Comparison of ENCODE assay signal across 19 cellular contexts in genomic region chr12:68623984-68624383, GRCh38. TPM values are rescaled to one million over a fixed set of nuclear protein-coding genes. Genes with fewer than 3 reads are reported as not detected.
DNase-seq lines count a peak whose midpoint lies in the region; ATAC-seq and TF ChIP-seq lines count a peak whose summit lies in the region.
"Had no signal": no experiment of that assay in that cellular context is flagged by ENCODE, and none has a peak within 500 bp of the region (broad histone marks: within the 10 kb centered on the region; RNA-seq: fewer than 3 reads in every experiment).

No MANE protein-coding gene starts in this region.

- H3F3A ChIP-seq in smooth muscle cell (ENCODE audit: low read depth), result peaks cover 25% of the 10 kb centered on the region

- CTCF ChIA-PET in activated CD8-positive, alpha-beta T cell treated with anti-CD3 and anti-CD28 coated beads for 36 hours (lab: Charles Lee), result interaction anchor here (1.5 kb wide), 1 partner anchor 45 kb away, joined by 3 read pairs; no protein-coding TSS in a partner anchor
- CTCF ChIA-PET in activated CD8-positive, alpha-beta T cell treated with anti-CD3 and anti-CD28 coated beads, Interleukin-2, amount 10 ng/mL, durations not matched to agents 7 days and 5 days (lab: Charles Lee), result no interaction called here

- H3K9ac ChIP-seq in fibroblast of lung (ENCODE audit: insufficient read depth, low read length), result no peak overlapping the region
- no peak overlapping the region for H3K9ac ChIP-seq in smooth muscle cell (ENCODE audit: low read depth)

- H2AFZ ChIP-seq in fibroblast of lung (ENCODE audit: low read length) (no peak overlapping the region), smooth muscle cell (ENCODE audit: low read depth) (no peak overlapping the region)

- WGBS in smooth muscle cell (ENCODE audit: low lambda C conversion rate), result 100% methylated on average over 1 of the region's 1 CpG

- no peak for TF ChIP-seq CTCF in activated CD8-positive, alpha-beta T cell treated with anti-CD3 and anti-CD28 coated beads for 36 hours (IDR thresholded peaks at IDR 0.05)
- no peak for TF ChIP-seq CTCF in fibroblast of lung (conservative IDR thresholded peaks at IDR 0.05 in 1 of 2, IDR thresholded peaks at IDR 0.05 in 1 of 2; ENCODE audit: low read depth in 1 of 2, low read length in 2 of 2)
- TF ChIP-seq CTCF in smooth muscle cell (IDR thresholded peaks at IDR 0.05; ENCODE audit: borderline replicate concordance, insufficient read depth, poor library complexity, severe bottlenecking), result no peak

- no peak overlapping the region for H3K4me3 Mint-ChIP-seq in activated CD8-positive, alpha-beta T cell treated with anti-CD3 and anti-CD28 coated beads for 36 hours
- no peak overlapping the region for H3K4me3 Mint-ChIP-seq in activated CD8-positive, alpha-beta T cell treated with anti-CD3 and anti-CD28 coated beads, Interleukin-2, amount 10 ng/mL, durations not matched to agents 7 days and 5 days

- no peaks in the 10 kb centered on the region for H3K27me3 ChIP-seq in fibroblast of lung (ENCODE audit: control insufficient read depth, insufficient read depth, low read length)
- H3K27me3 ChIP-seq in smooth muscle cell (ENCODE audit: low read depth), result no peaks in the 10 kb centered on the region

- H3K27ac ChIP-seq in fibroblast of lung (ENCODE audit: insufficient read depth, low read length), result peak overlapping the region; percentile 3
- peak overlapping the region; percentile 60 for H3K27ac ChIP-seq in smooth muscle cell (ENCODE audit: low read depth)
- H3K27ac ChIP-seq: HL-60, prostate gland had no signal

- H3K4me1 ChIP-seq in fibroblast of lung (ENCODE audit: control insufficient read depth, extremely low read depth, insufficient read depth, low read length) (peaks cover 16% of the 10 kb centered on the region), smooth muscle cell (ENCODE audit: low read depth) (peaks cover 31% of the 10 kb centered on the region)
- H3K4me1 ChIP-seq: prostate gland had no signal

- H3K36me3 ChIP-seq in fibroblast of lung (ENCODE audit: control insufficient read depth, insufficient read depth, low read length), result peaks cover 2% of the 10 kb centered on the region
- peaks cover 2% of the 10 kb centered on the region for H3K36me3 ChIP-seq in smooth muscle cell (ENCODE audit: low read depth)
- H3K36me3 ChIP-seq: prostate gland had no signal

- H4K20me1 ChIP-seq in fibroblast of lung (ENCODE audit: control insufficient read depth, extremely low read depth, insufficient read depth, low read length), result peaks cover 2% of the 10 kb centered on the region
- peaks cover 100% of the 10 kb centered on the region for H4K20me1 ChIP-seq in smooth muscle cell (ENCODE audit: low read depth)

- H3K9me3 ChIP-seq in fibroblast of lung (ENCODE audit: control insufficient read depth, insufficient read depth, low read depth, low read length) (no peaks in the 10 kb centered on the region), smooth muscle cell (replicated peaks; ENCODE audit: low read depth) (no peaks in the 10 kb centered on the region)
- H3K9me3 ChIP-seq: prostate gland had no signal

- H3K79me2 ChIP-seq in fibroblast of lung (ENCODE audit: control insufficient read depth, insufficient read depth, low read length), result peaks cover 98% of the 10 kb centered on the region
- peaks cover 100% of the 10 kb centered on the region for H3K79me2 ChIP-seq in smooth muscle cell (ENCODE audit: low read depth)

- POLR2A ChIA-PET in activated CD8-positive, alpha-beta T cell treated with anti-CD3 and anti-CD28 coated beads for 36 hours (lab: Charles Lee), result interaction anchor here (0.7 to 1.3 kb wide), 5 partner anchors 8 to 57 kb away, joined by 3 to 7 read pairs (median 3); no protein-coding TSS in a partner anchor
- POLR2A ChIA-PET in activated CD8-positive, alpha-beta T cell treated with anti-CD3 and anti-CD28 coated beads, Interleukin-2, amount 10 ng/mL, durations not matched to agents 7 days and 5 days (lab: Charles Lee), result interaction anchor here (1.0 to 1.2 kb wide), 2 partner anchors 8 to 15 kb away, joined by 3 to 4 read pairs; no protein-coding TSS in a partner anchor

- H3K4me2 ChIP-seq in fibroblast of lung (ENCODE audit: extremely low read depth, insufficient read depth, low read length) (no peak overlapping the region), smooth muscle cell (no peak overlapping the region)

- no peak for DNase-seq in activated CD8-positive, alpha-beta T cell treated with anti-CD3 and anti-CD28 coated beads for 36 hours
- DNase-seq in activated CD8-positive, alpha-beta T cell treated with anti-CD3 and anti-CD28 coated beads, Interleukin-2, amount 10 ng/mL, durations not matched to agents 7 days and 5 days, result no peak
- DNase-seq in RKO (ENCODE audit: low spot score) (peak; percentile 52), fibroblast of lung (ENCODE audit: low read depth in 2 of 2) (peak in 1 of 2 donors; percentile 79), smooth muscle cell (lab: John Stamatoyannopoulos, UW; ENCODE audit: unreplicated experiment) (no peak), superior temporal gyrus (ENCODE audit: extremely low spot score) (no peak), dedifferentiated amniotic fluid mesenchymal stem cell (ENCODE audit: extremely low spot score) (no peak)
- DNase-seq: 8988T; activated CD8-positive, alpha-beta memory T cell treated with anti-CD3 and anti-CD28 coated beads, Interleukin-2, amount 50 U/mL, for 4 hours; GF-D8; head of caudate nucleus; NCI-H187 treated with DMSO at 0.1 percent for 48 hours; NCI-H526 treated with DMSO at 0.1 percent for 48 hours; RPMI8226; stimulated activated CD4-positive, alpha-beta T cell treated with anti-CD3 and anti-CD28 coated beads, Interleukin-12 subunit alpha, Interleukin-12 subunit beta, amount 100 ng/mL, for 4 hours; T-helper 1 cell had no signal

- intact Hi-C loops in activated CD8-positive, alpha-beta T cell treated with anti-CD3 and anti-CD28 coated beads for 36 hours (cut with micrococcal nuclease), result no loop called here

- H3K27ac Mint-ChIP-seq in activated CD8-positive, alpha-beta T cell treated with anti-CD3 and anti-CD28 coated beads for 36 hours, result peak overlapping the region; percentile 84
- no peak overlapping the region for H3K27ac Mint-ChIP-seq in activated CD8-positive, alpha-beta T cell treated with anti-CD3 and anti-CD28 coated beads, Interleukin-2, amount 10 ng/mL, durations not matched to agents 7 days and 5 days

- peaks cover 81% of the 10 kb centered on the region for H3K4me1 Mint-ChIP-seq in activated CD8-positive, alpha-beta T cell treated with anti-CD3 and anti-CD28 coated beads for 36 hours (ENCODE audit: low read depth)
- peaks cover 75% of the 10 kb centered on the region for H3K4me1 Mint-ChIP-seq in activated CD8-positive, alpha-beta T cell treated with anti-CD3 and anti-CD28 coated beads, Interleukin-2, amount 10 ng/mL, durations not matched to agents 7 days and 5 days (ENCODE audit: low read depth)

- H3K9me3 Mint-ChIP-seq in activated CD8-positive, alpha-beta T cell treated with anti-CD3 and anti-CD28 coated beads for 36 hours, result peaks cover 20% of the 10 kb centered on the region
- peaks cover 30% of the 10 kb centered on the region for H3K9me3 Mint-ChIP-seq in activated CD8-positive, alpha-beta T cell treated with anti-CD3 and anti-CD28 coated beads, Interleukin-2, amount 10 ng/mL, durations not matched to agents 7 days and 5 days (ENCODE audit: insufficient read depth)

- no peak for ATAC-seq in activated CD8-positive, alpha-beta T cell treated with anti-CD3 and anti-CD28 coated beads for 36 hours
- no peak for ATAC-seq in activated CD8-positive, alpha-beta T cell treated with anti-CD3 and anti-CD28 coated beads, Interleukin-2, amount 10 ng/mL, durations not matched to agents 7 days and 5 days
- ATAC-seq in HG02623 (IDR thresholded peaks at IDR 0.05; ENCODE audit: unreplicated experiment), result no peak

- H3K4me3 ChIP-seq in fibroblast of lung (replicated peaks in 1 of 4; ENCODE audit: control extremely low read depth in 1 of 4, insufficient read depth in 1 of 4, low read depth in 3 of 4, low read length in 4 of 4), result no peak overlapping the region
- H3K4me3 ChIP-seq in smooth muscle cell, result no peak overlapping the region
- H3K4me3 ChIP-seq: prostate gland had no signal

- no peaks in the 10 kb centered on the region for H3K27me3 Mint-ChIP-seq in activated CD8-positive, alpha-beta T cell treated with anti-CD3 and anti-CD28 coated beads for 36 hours
- no peaks in the 10 kb centered on the region for H3K27me3 Mint-ChIP-seq in activated CD8-positive, alpha-beta T cell treated with anti-CD3 and anti-CD28 coated beads, Interleukin-2, amount 10 ng/mL, durations not matched to agents 7 days and 5 days (ENCODE audit: low read depth)

- H3K36me3 Mint-ChIP-seq in activated CD8-positive, alpha-beta T cell treated with anti-CD3 and anti-CD28 coated beads for 36 hours (ENCODE audit: low read depth), result peaks cover 74% of the 10 kb centered on the region
- H3K36me3 Mint-ChIP-seq in activated CD8-positive, alpha-beta T cell treated with anti-CD3 and anti-CD28 coated beads, Interleukin-2, amount 10 ng/mL, durations not matched to agents 7 days and 5 days (ENCODE audit: low read depth), result peaks cover 85% of the 10 kb centered on the region

RNA-seq across cellular contexts. Expression of gene RAP1B, which starts 13.3 kb away (rescaled TPM):
- 100 to 1,000 TPM; 187 to 192 TPM for total RNA-seq in activated CD8-positive, alpha-beta T cell treated with anti-CD3 and anti-CD28 coated beads for 36 hours
- total RNA-seq in activated CD8-positive, alpha-beta T cell treated with anti-CD3 and anti-CD28 coated beads, Interleukin-2, amount 10 ng/mL, durations not matched to agents 7 days and 5 days, result 100 to 1,000 TPM; 256 to 268 TPM
- total RNA-seq in fibroblast of lung (121 and 194 TPM in 2 replicates), smooth muscle cell (275 and 313 TPM in 2 replicates)
- polyA plus RNA-seq in fibroblast of lung (293 and 383 TPM in 2 replicates), smooth muscle cell (236 and 242 TPM in 2 replicates)
- 198 and 239 TPM in 2 replicates for polyA plus RNA-seq in fibroblast of lung (2012)
- polyA minus RNA-seq in fibroblast of lung (ENCODE audit: low replicate concordance), result 8.8 and 13.9 TPM in 2 replicates
